1 cellular context compared by ENCODE assay signal in the genomic region with DNA sequence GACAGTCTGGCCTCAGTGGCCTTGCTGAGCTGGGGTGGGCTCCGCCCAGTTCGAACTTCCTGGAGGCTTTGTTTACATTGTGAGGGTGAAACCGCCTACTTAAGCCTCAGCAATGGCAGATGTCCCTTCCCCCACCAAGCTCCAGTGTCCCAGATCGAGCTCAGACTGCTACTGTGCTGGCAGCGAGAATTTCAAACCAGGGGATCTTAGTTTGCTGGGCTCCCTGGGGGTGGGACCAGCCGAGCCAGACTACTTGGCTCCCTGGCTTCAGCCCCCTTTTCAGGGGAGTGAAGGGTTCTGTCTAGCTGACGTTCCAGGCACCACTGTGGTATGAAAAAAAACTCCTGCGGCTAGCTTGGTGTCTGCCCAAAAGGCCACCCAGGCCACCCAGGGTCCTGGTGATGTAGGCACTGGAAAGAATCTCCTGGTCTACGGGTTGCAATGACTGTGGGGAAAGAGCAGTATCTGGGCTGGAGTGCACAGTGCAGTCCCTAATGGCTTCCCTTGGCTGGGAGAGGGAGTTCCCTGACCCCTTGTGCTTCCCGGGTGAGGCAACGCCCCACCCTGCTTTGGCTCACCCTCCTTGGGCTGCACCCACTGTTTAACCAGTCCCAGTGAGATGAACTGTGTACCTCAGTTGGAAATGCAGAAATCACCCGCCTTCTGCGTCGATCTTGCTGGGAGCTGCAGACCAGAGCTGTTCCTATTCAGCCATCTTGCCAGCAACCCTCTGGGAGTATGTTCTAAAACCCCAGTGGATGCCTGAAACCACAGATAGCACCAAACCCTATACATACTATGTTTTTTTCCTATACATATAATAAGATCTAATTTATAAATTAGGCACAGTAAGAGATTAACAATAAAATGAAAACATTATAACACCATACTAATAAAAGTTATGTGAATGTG.
TF ChIP-seq lines count a peak whose summit lies in the region.

No MANE protein-coding gene starts in this region.

TF ChIP-seq in GM23338, 12 proteins besides CTCF, POLR2A, EP300 and RAD21 (continued from another document):
- TF ChIP-seq, protein P1, sequence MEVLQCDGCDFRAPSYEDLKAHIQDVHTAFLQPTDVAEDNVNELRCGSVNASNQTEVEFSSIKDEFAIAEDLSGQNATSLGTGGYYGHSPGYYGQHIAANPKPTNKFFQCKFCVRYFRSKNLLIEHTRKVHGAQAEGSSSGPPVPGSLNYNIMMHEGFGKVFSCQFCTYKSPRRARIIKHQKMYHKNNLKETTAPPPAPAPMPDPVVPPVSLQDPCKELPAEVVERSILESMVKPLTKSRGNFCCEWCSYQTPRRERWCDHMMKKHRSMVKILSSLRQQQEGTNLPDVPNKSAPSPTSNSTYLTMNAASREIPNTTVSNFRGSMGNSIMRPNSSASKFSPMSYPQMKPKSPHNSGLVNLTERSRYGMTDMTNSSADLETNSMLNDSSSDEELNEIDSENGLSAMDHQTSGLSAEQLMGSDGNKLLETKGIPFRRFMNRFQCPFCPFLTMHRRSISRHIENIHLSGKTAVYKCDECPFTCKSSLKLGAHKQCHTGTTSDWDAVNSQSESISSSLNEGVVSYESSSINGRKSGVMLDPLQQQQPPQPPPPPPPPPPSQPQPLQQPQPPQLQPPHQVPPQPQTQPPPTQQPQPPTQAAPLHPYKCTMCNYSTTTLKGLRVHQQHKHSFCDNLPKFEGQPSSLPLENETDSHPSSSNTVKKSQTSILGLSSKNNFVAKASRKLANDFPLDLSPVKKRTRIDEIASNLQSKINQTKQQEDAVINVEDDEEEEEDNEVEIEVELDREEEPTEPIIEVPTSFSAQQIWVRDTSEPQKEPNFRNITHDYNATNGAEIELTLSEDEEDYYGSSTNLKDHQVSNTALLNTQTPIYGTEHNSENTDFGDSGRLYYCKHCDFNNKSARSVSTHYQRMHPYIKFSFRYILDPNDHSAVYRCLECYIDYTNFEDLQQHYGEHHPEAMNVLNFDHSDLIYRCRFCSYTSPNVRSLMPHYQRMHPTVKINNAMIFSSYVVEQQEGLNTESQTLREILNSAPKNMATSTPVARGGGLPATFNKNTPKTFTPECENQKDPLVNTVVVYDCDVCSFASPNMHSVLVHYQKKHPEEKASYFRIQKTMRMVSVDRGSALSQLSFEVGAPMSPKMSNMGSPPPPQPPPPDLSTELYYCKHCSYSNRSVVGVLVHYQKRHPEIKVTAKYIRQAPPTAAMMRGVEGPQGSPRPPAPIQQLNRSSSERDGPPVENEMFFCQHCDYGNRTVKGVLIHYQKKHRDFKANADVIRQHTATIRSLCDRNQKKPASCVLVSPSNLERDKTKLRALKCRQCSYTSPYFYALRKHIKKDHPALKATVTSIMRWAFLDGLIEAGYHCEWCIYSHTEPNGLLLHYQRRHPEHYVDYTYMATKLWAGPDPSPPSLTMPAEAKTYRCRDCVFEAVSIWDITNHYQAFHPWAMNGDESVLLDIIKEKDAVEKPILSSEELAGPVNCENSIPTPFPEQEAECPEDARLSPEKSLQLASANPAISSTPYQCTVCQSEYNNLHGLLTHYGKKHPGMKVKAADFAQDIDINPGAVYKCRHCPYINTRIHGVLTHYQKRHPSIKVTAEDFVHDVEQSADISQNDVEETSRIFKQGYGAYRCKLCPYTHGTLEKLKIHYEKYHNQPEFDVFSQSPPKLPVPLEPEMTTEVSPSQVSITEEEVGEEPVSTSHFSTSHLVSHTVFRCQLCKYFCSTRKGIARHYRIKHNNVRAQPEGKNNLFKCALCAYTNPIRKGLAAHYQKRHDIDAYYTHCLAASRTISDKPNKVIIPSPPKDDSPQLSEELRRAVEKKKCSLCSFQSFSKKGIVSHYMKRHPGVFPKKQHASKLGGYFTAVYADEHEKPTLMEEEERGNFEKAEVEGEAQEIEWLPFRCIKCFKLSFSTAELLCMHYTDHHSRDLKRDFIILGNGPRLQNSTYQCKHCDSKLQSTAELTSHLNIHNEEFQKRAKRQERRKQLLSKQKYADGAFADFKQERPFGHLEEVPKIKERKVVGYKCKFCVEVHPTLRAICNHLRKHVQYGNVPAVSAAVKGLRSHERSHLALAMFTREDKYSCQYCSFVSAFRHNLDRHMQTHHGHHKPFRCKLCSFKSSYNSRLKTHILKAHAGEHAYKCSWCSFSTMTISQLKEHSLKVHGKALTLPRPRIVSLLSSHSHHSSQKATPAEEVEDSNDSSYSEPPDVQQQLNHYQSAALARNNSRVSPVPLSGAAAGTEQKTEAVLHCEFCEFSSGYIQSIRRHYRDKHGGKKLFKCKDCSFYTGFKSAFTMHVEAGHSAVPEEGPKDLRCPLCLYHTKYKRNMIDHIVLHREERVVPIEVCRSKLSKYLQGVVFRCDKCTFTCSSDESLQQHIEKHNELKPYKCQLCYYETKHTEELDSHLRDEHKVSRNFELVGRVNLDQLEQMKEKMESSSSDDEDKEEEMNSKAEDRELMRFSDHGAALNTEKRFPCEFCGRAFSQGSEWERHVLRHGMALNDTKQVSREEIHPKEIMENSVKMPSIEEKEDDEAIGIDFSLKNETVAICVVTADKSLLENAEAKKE (CRISPR knock-in tag; IDR thresholded peaks at IDR 0.05) = no peak
- TF ChIP-seq NANOG (IDR thresholded peaks at IDR 0.05; ENCODE audit: borderline replicate concordance) = no peak
- no peak for TF ChIP-seq ZNF331 (CRISPR knock-in tag; IDR thresholded peaks at IDR 0.05; ENCODE audit: low read depth)
TF ChIP-seq in GM23338: peak in this region for 0.
